Comparison of ENCODE assay signal across 17 cellular contexts in the genomic region with DNA sequence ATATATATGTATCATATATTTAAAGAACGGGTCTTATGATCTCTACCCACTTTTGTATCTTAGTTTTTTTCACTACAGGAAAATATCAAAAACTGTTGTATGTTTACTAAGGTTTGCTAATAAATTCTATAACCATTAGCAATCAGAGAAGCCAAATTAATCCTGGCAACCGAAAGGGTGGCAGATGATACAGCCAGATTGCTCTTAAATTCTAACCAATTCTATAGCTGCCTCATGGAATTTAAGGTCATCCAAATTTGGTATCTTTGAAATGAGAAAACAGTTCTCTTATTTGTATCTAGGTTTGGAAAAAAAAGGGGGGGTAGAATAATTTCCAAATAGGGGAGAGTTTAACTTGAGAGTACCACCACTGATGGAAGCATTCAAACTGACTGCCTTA.
DNase-seq lines count a peak whose midpoint lies in the region; ATAC-seq and TF ChIP-seq lines count a peak whose summit lies in the region.
"Had no signal": no experiment of that assay in that cellular context is flagged by ENCODE, and none has a peak within 500 bp of the region (broad histone marks: within the 10 kb centered on the region; RNA-seq: fewer than 3 reads in every experiment).

No MANE protein-coding gene starts in this region.

- no peak overlapping the region for H3K4me3 ChIP-seq in mucosa of descending colon
- H3K4me3 ChIP-seq: GM12878, K562 had no signal

- intact Hi-C loops in mucosa of descending colon (cut with DNase I, micrococcal nuclease): no loop called here

- TF ChIP-seq CTCF in mucosa of descending colon (IDR thresholded peaks at IDR 0.05): no peak

- H3K36me3 ChIP-seq in mucosa of descending colon (ENCODE audit: low read depth): no peaks in the 10 kb centered on the region

- no peaks in the 10 kb centered on the region for H3K4me1 ChIP-seq in mucosa of descending colon (ENCODE audit: low read depth)
- H3K4me1 ChIP-seq: BE2C had no signal

- DNase-seq in DMS 273 treated with DMSO at 0.1 percent for 48 hours (lab: John Stamatoyannopoulos, UW): peak; percentile 36
- peak; percentile 82 for DNase-seq in NCI-H1694 (lab: John Stamatoyannopoulos, UW)
- peak; percentile 75 for DNase-seq in cerebellar cortex (ENCODE audit: low spot score)
- DNase-seq in MV-4-11 (lab: John Stamatoyannopoulos, UW): no peak
- DNase-seq in mucosa of descending colon: no peak
- DNase-seq in stimulated activated CD4-positive, alpha-beta T cell treated with anti-CD3 and anti-CD28 coated beads, Interleukin-2, amount 100 ng/mL, for 24 hours: no peak
- DNase-seq: ACHN; BE2C; CD4-positive, CD25-positive, alpha-beta regulatory T cell; CD8-positive, alpha-beta memory T cell; COR-L47; DMS153; DMS79; H9; IMR-90 had no signal

- no peak for ATAC-seq in mucosa of descending colon
- ATAC-seq: GM12878, K562 had no signal

- H3K9me3 ChIP-seq in mucosa of descending colon: no peaks in the 10 kb centered on the region
- H3K9me3 ChIP-seq: BE2C had no signal

Comparison
In these comparisons a context has a peak if more than half of its experiments do, and no peak if none do; other contexts are left out.
1. DNase-seq: peak in DMS 273 treated with DMSO at 0.1 percent for 48 hours (single experiment), NCI-H1694 (single experiment) and cerebellar cortex (single experiment); none in MV-4-11 (single experiment), mucosa of descending colon (0 of 3) and stimulated activated CD4-positive, alpha-beta T cell treated with anti-CD3 and anti-CD28 coated beads, Interleukin-2, amount 100 ng/mL, for 24 hours (0 of 2).